10 cellular contexts compared by ENCODE assay signal in genomic region chr5:135230326-135230925, GRCh38.
DNase-seq lines count a peak whose midpoint lies in the region; ATAC-seq and TF ChIP-seq lines count a peak whose summit lies in the region.
"Had no signal": no experiment of that assay in that cellular context is flagged by ENCODE, and none has a peak within 500 bp of the region (broad histone marks: within the 10 kb centered on the region; RNA-seq: fewer than 3 reads in every experiment).

No MANE protein-coding gene starts in this region.

- TF ChIP-seq POLR2A in sigmoid colon (IDR thresholded peaks at IDR 0.05): no peak
- no peak for TF ChIP-seq POLR2A in esophagus muscularis mucosa (IDR thresholded peaks at IDR 0.05; ENCODE audit: low read depth)

- H3K4me3 ChIP-seq in fibroblast of villous mesenchyme (ENCODE audit: low read depth, low read length) (no peak overlapping the region), sigmoid colon (no peak overlapping the region), esophagus muscularis mucosa (no peak overlapping the region)

- H3K4me1 ChIP-seq in sigmoid colon (peaks cover 0 to 38% (median 21%) of the 10 kb centered on the region in 4 donors), esophagus muscularis mucosa (peaks cover 16 to 41% (median 32%) of the 10 kb centered on the region in 4 donors)

- H3K27me3 ChIP-seq in sigmoid colon: no peaks in the 10 kb centered on the region
- H3K27me3 ChIP-seq in esophagus muscularis mucosa: no peaks in the 10 kb centered on the region

- no peaks in the 10 kb centered on the region for H3K4me1 Mint-ChIP-seq in activated T-cell treated with anti-CD3 and anti-CD28 coated beads, Interleukin-2, amount 50 U/mL, for 4 hours (ENCODE audit: low read depth)

- no peak for ATAC-seq in activated T-cell treated with anti-CD3 and anti-CD28 coated beads, Interleukin-2, amount 50 U/mL, for 4 hours
- no peak for ATAC-seq in GM21447 (IDR thresholded peaks at IDR 0.05; ENCODE audit: unreplicated experiment)

- TF ChIP-seq CTCF in fibroblast of villous mesenchyme (IDR thresholded peaks at IDR 0.05; ENCODE audit: insufficient read depth, low read depth, low read length): no peak
- no peak for TF ChIP-seq CTCF in sigmoid colon (IDR thresholded peaks at IDR 0.05)
- no peak for TF ChIP-seq CTCF in esophagus muscularis mucosa (IDR thresholded peaks at IDR 0.05)

- no peaks in the 10 kb centered on the region for H3K36me3 Mint-ChIP-seq in activated T-cell treated with anti-CD3 and anti-CD28 coated beads, Interleukin-2, amount 50 U/mL, for 4 hours (ENCODE audit: insufficient read depth)

- H3K36me3 ChIP-seq in sigmoid colon (no peaks in the 10 kb centered on the region), esophagus muscularis mucosa (no peaks in the 10 kb centered on the region)
- H3K36me3 ChIP-seq: WERI-Rb-1 had no signal

- no peaks in the 10 kb centered on the region for H3K9me3 Mint-ChIP-seq in activated T-cell treated with anti-CD3 and anti-CD28 coated beads, Interleukin-2, amount 50 U/mL, for 4 hours

- intact Hi-C loops in sigmoid colon (cut with DNase I): no loop called here
- intact Hi-C loops in esophagus muscularis mucosa (cut with DNase I): no loop called here

- peaks cover 2% of the 10 kb centered on the region for H3K27me3 Mint-ChIP-seq in activated T-cell treated with anti-CD3 and anti-CD28 coated beads, Interleukin-2, amount 50 U/mL, for 4 hours (ENCODE audit: low read depth)

- DNase-seq in GOT3 (lab: John Stamatoyannopoulos, UW) (peak; percentile 50), SKM-1 treated with dmso at 0.1 percent for 144 hours (lab: John Stamatoyannopoulos, UW; ENCODE audit: unreplicated experiment) (peak; percentile 69), fibroblast of villous mesenchyme (ENCODE audit: low read depth) (peak; percentile 90), sigmoid colon (peak; percentile 90), esophagus muscularis mucosa (ENCODE audit: extremely low spot score) (no peak), NCI-H510A (lab: John Stamatoyannopoulos, UW) (no peak)
- no peak for DNase-seq in activated T-cell treated with anti-CD3 and anti-CD28 coated beads, Interleukin-2, amount 50 U/mL, for 4 hours
- DNase-seq: NCI-H1694 treated with DMSO at 0.1 percent for 48 hours, WERI-Rb-1 had no signal

- H3K4me3 Mint-ChIP-seq in activated T-cell treated with anti-CD3 and anti-CD28 coated beads, Interleukin-2, amount 50 U/mL, for 4 hours: no peak overlapping the region

- TF ChIP-seq EP300 in sigmoid colon (IDR thresholded peaks at IDR 0.05): no peak
- TF ChIP-seq EP300 in esophagus muscularis mucosa (IDR thresholded peaks at IDR 0.05): no peak

- H3K9me3 ChIP-seq in sigmoid colon (no peaks in the 10 kb centered on the region), esophagus muscularis mucosa (no peaks in the 10 kb centered on the region)

- peak overlapping the region in 3 of 4 donors; percentile 52 to 73 (median 53) for H3K27ac ChIP-seq in sigmoid colon
- peak overlapping the region in 1 of 4 donors; percentile 8 for H3K27ac ChIP-seq in esophagus muscularis mucosa (replicated peaks in 1 of 4)
- H3K27ac ChIP-seq: WERI-Rb-1 had no signal

- WGBS in sigmoid colon, 2 donors: 78 to 90% methylated on average over 12 of the region's 12 CpGs
- WGBS in esophagus muscularis mucosa: 61% methylated on average over 10 of the region's 12 CpGs

Comparison
In these comparisons a context has a peak if more than half of its experiments do, and no peak if none do; other contexts are left out.
1. DNase-seq: peak in GOT3 (single experiment), SKM-1 treated with dmso at 0.1 percent for 144 hours (single experiment), fibroblast of villous mesenchyme (single experiment) and sigmoid colon (single experiment); none in activated T-cell treated with anti-CD3 and anti-CD28 coated beads, Interleukin-2, amount 50 U/mL, for 4 hours (single experiment), esophagus muscularis mucosa (single experiment) and NCI-H510A (single experiment).